Comparison of ENCODE assay signal across 1 cellular context in genomic region chr4:55364691-55365346, GRCh38.
A peak's percentile ranks its signal among the peaks of the same experiment; 100 is the strongest.
TF ChIP-seq lines count a peak whose summit lies in the region.

No MANE protein-coding gene starts in this region.

TF ChIP-seq in H1, 55 proteins besides CTCF, POLR2A, EP300 and RAD21:
- TF ChIP-seq YY1 (IDR thresholded peaks at IDR 0.05; ENCODE audit: low read depth, low read length) (peak; percentile 72; the same call in 1 of the 2 replicates), ATF3 (IDR thresholded peaks at IDR 0.05; ENCODE audit: insufficient read depth, low read depth, low read length) (no peak), NANOG (IDR thresholded peaks at IDR 0.05; ENCODE audit: insufficient read depth, low read depth, low read length, poor library complexity, severe bottlenecking) (peak; percentile 3), EZH2 (IDR thresholded peaks at IDR 0.05; ENCODE audit: low read depth, low read length, severe bottlenecking) (no peak)
TF ChIP-seq in H1: peak in this region for 2.
